ENCODE assay signal across 17 cellular contexts in the genomic region with DNA sequence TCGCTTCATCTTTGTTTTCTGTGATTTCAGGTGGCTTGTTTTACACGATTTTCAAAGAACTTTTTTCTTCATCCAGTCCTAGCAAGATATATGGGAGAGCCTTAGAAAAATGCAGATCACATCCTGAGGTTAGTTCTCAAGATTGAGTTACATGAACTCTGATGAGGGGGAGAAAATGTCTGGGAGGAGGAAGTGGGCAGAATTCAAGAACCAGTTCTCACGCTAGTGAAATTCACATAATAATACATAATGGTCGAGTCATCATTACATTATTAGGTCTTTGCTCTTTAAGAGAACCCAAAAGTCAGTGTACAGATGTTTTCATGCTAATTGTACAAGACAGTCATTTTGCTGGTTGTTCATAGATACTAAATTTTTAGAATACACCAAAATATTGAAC.
"Had no signal": no experiment of that assay in that cellular context is flagged by ENCODE, and none has a peak within 500 bp of the region (broad histone marks: within the 10 kb centered on the region; RNA-seq: fewer than 3 reads in every experiment).

No MANE protein-coding gene starts in this region.

- H3K4me3 Mint-ChIP-seq: activated naive CD4-positive, alpha-beta T cell treated with anti-CD3 and anti-CD28 coated beads, Interleukin-2, amount 10 ng/mL, durations not matched to agents 7 days and 5 days; memory B cell; naive thymus-derived CD4-positive, alpha-beta T cell had no signal

- H3K4me3 ChIP-seq: adrenal gland, heart right ventricle, ovary, psoas muscle, skin epidermis, stomach had no signal

- H3K9me3 ChIP-seq: adrenal gland, heart right ventricle, ovary, psoas muscle, stomach had no signal

- H3K36me3 ChIP-seq: ovary had no signal

- H3K27ac Mint-ChIP-seq: activated naive CD4-positive, alpha-beta T cell treated with anti-CD3 and anti-CD28 coated beads, Interleukin-2, amount 10 ng/mL, durations not matched to agents 7 days and 5 days; memory B cell had no signal

- H3K9me3 Mint-ChIP-seq: activated naive CD4-positive, alpha-beta T cell treated with anti-CD3 and anti-CD28 coated beads, Interleukin-2, amount 10 ng/mL, durations not matched to agents 7 days and 5 days; memory B cell; naive thymus-derived CD4-positive, alpha-beta T cell had no signal

- DNase-seq: activated CD4-positive, alpha-beta T cell treated with anti-CD3 and anti-CD28 coated beads, Interleukin-2, amount 50 U/mL, for 48 hours; activated naive CD4-positive, alpha-beta T cell treated with anti-CD3 and anti-CD28 coated beads, Interleukin-2, amount 10 ng/mL, durations not matched to agents 7 days and 5 days; activated T-cell treated with anti-CD3 and anti-CD28 coated beads, Interleukin-2, amount 50 U/mL, for 1 hour; adrenal gland; caudate nucleus; heart right ventricle; kidney glomerular epithelial cell; naive thymus-derived CD4-positive, alpha-beta T cell; ovary; psoas muscle; right cardiac atrium; stomach; T-helper 2 cell; trophoblast cell; WERI-Rb-1 had no signal

- H3K27me3 Mint-ChIP-seq: activated naive CD4-positive, alpha-beta T cell treated with anti-CD3 and anti-CD28 coated beads, Interleukin-2, amount 10 ng/mL, durations not matched to agents 7 days and 5 days; memory B cell; naive thymus-derived CD4-positive, alpha-beta T cell had no signal

- H3K27ac ChIP-seq: adrenal gland, heart right ventricle, ovary, psoas muscle, skin epidermis, stomach, WERI-Rb-1 had no signal

- H3K27me3 ChIP-seq: adrenal gland, heart right ventricle, ovary, stomach had no signal

- ATAC-seq: heart right ventricle; naive thymus-derived CD4-positive, alpha-beta T cell; psoas muscle; right cardiac atrium had no signal
